20 cellular contexts compared by ENCODE assay signal in the genomic region with DNA sequence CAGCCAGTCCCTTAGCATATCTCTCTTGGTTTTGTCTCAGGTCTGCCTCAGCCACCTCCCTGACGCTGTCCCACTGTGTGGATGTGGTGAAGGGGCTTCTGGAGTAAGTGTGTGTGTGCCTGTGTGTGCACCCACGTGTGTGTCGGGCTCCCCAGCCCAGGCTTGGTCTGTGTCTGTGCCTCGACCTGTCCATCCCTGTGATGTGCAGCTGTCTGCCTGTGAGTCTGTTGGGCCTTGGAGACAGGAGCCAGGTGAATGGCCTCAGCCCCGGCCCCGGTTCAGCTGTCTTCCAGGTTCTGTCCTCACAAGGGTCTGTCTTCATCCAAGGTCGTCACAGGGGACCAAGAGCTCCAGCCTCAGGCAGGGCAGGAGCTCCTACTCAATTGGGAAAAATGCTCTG. TPM values are rescaled to one million over a fixed set of nuclear protein-coding genes. Genes with fewer than 3 reads are reported as not detected.
A peak's percentile ranks its signal among the peaks of the same experiment; 100 is the strongest.
DNase-seq lines count a peak whose midpoint lies in the region; ATAC-seq and TF ChIP-seq lines count a peak whose summit lies in the region.
"Had no signal": no experiment of that assay in that cellular context is flagged by ENCODE, and none has a peak within 500 bp of the region (broad histone marks: within the 10 kb centered on the region; RNA-seq: fewer than 3 reads in every experiment).

No MANE protein-coding gene starts in this region.

- no peaks in the 10 kb centered on the region for H3K9me3 Mint-ChIP-seq in activated naive CD8-positive, alpha-beta T cell (ENCODE audit: low read depth)
- H3K9me3 Mint-ChIP-seq in activated naive CD8-positive, alpha-beta T cell treated with anti-CD3 and anti-CD28 coated beads for 36 hours: no peaks in the 10 kb centered on the region
- H3K9me3 Mint-ChIP-seq in naive B cell: no peaks in the 10 kb centered on the region
- no peaks in the 10 kb centered on the region for H3K9me3 Mint-ChIP-seq in type B pancreatic cell
- H3K9me3 Mint-ChIP-seq: activated T-helper 2 cell treated with anti-CD3 and anti-CD28 coated beads, Interferon-gamma antibody, Interleukin-2, Interleukin-4, amounts not matched to agents 10 μg/mL and 5 μg/mL and 100 μg/mL, durations not matched to agents 14 hours and 24 hours and 36 hours; nephron progenitor cell; T-helper 2 cell treated with Interferon-gamma antibody and Interleukin-4, amounts not matched to agents 5 μg/mL and 100 μg/mL, for 36 hours; WTC11 had no signal

- H3K9ac ChIP-seq in SU-DHL-6 (ENCODE audit: low read length): no peak overlapping the region
- no peak overlapping the region for H3K9ac ChIP-seq in PC-3 (ENCODE audit: low read length)

- H3K79me2 ChIP-seq in SU-DHL-6 (ENCODE audit: insufficient read depth, low read length) (no peaks in the 10 kb centered on the region), PC-3 (ENCODE audit: low read length) (no peaks in the 10 kb centered on the region)

- H2AFZ ChIP-seq in SU-DHL-6 (ENCODE audit: low read depth, low read length, severe bottlenecking) (no peak overlapping the region), PC-3 (ENCODE audit: low read length) (no peak overlapping the region)

- CTCF ChIA-PET in PC-3 (lab: Charles Lee): no interaction called here

- peaks cover 9% of the 10 kb centered on the region for H3K4me1 Mint-ChIP-seq in activated naive CD8-positive, alpha-beta T cell (ENCODE audit: low read depth)
- H3K4me1 Mint-ChIP-seq in activated naive CD8-positive, alpha-beta T cell treated with anti-CD3 and anti-CD28 coated beads for 36 hours: peaks cover 6% of the 10 kb centered on the region
- peaks cover 46 to 55% (median 49%) of the 10 kb centered on the region in 3 donors for H3K4me1 Mint-ChIP-seq in naive B cell
- peaks cover 4% of the 10 kb centered on the region for H3K4me1 Mint-ChIP-seq in type B pancreatic cell (ENCODE audit: unreplicated experiment)

- TF ChIP-seq CTCF in SU-DHL-6 (IDR thresholded peaks at IDR 0.05; ENCODE audit: insufficient read depth, low read length, poor library complexity, severe bottlenecking) (no peak), type B pancreatic cell (conservative IDR thresholded peaks at IDR 0.05) (no peak), PC-3 (conservative IDR thresholded peaks at IDR 0.05; ENCODE audit: low read depth, low read length) (no peak)

- peaks cover 11% of the 10 kb centered on the region for H3K4me1 ChIP-seq in PC-3 (ENCODE audit: insufficient read depth, low read length)
- H3K4me1 ChIP-seq: SJCRH30 had no signal

- H3K36me3 ChIP-seq in SU-DHL-6 (ENCODE audit: low read length) (no peaks in the 10 kb centered on the region), PC-3 (ENCODE audit: low read depth, low read length) (no peaks in the 10 kb centered on the region)
- H3K36me3 ChIP-seq: SJCRH30 had no signal

- H3K9me2 ChIP-seq in SU-DHL-6 (replicated peaks; ENCODE audit: insufficient read depth, low read length) (no peaks in the 10 kb centered on the region), PC-3 (replicated peaks; ENCODE audit: low read length) (no peaks in the 10 kb centered on the region)

- H3K4me2 ChIP-seq in SU-DHL-6 (ENCODE audit: low read depth, low read length, poor library complexity, severe bottlenecking): no peak overlapping the region
- no peak overlapping the region for H3K4me2 ChIP-seq in PC-3 (ENCODE audit: low read length)

- H3K27ac Mint-ChIP-seq in activated naive CD8-positive, alpha-beta T cell: peak overlapping the region; percentile 34
- H3K27ac Mint-ChIP-seq in activated naive CD8-positive, alpha-beta T cell treated with anti-CD3 and anti-CD28 coated beads for 36 hours: no peak overlapping the region
- H3K27ac Mint-ChIP-seq in naive B cell (peak overlapping the region; percentile 92 to 100 (median 98)), type B pancreatic cell (no peak overlapping the region)
- H3K27ac Mint-ChIP-seq: activated T-helper 2 cell treated with anti-CD3 and anti-CD28 coated beads, Interferon-gamma antibody, Interleukin-2, Interleukin-4, amounts not matched to agents 10 μg/mL and 5 μg/mL and 100 μg/mL, durations not matched to agents 14 hours and 24 hours and 36 hours; nephron progenitor cell; T-helper 2 cell treated with Interferon-gamma antibody and Interleukin-4, amounts not matched to agents 5 μg/mL and 100 μg/mL, for 36 hours had no signal

- H4K20me1 ChIP-seq in SU-DHL-6 (ENCODE audit: low read depth, low read length) (no peaks in the 10 kb centered on the region), PC-3 (ENCODE audit: low read length) (no peaks in the 10 kb centered on the region)

- no peaks in the 10 kb centered on the region for H3K27me3 Mint-ChIP-seq in activated naive CD8-positive, alpha-beta T cell
- no peaks in the 10 kb centered on the region for H3K27me3 Mint-ChIP-seq in activated naive CD8-positive, alpha-beta T cell treated with anti-CD3 and anti-CD28 coated beads for 36 hours
- no peaks in the 10 kb centered on the region for H3K27me3 Mint-ChIP-seq in naive B cell
- no peaks in the 10 kb centered on the region for H3K27me3 Mint-ChIP-seq in type B pancreatic cell

- DNase-seq in activated naive CD8-positive, alpha-beta T cell treated with anti-CD3 and anti-CD28 coated beads for 36 hours: no peak
- DNase-seq in naive B cell (no peak), type B pancreatic cell (ENCODE audit: extremely low spot score, unreplicated experiment) (no peak), PC-3 (no peak), HPDE6-E6E7 (ENCODE audit: extremely low spot score) (no peak)
- no peak for DNase-seq in stimulated activated CD4-positive, alpha-beta T cell treated with anti-CD3 and anti-CD28 coated beads, Interleukin-4, amount 100 ng/mL, for 24 hours
- DNase-seq: DND-41, foreskin melanocyte, kidney glomerular epithelial cell, NCI-H1436, NCI-H526, nephron progenitor cell, SJCRH30, spleen had no signal

- H3F3A ChIP-seq in SU-DHL-6 (ENCODE audit: insufficient read depth) (peaks cover 34% of the 10 kb centered on the region), PC-3 (ENCODE audit: low read length, unreplicated experiment) (no peaks in the 10 kb centered on the region)

- BruUV-seq in PC-3 (replicated peaks; lab: Mats Ljungman, UMichigan): no TSS peak

- H3K4me3 ChIP-seq in SU-DHL-6 (ENCODE audit: insufficient read depth, low read length, poor library complexity, severe bottlenecking) (no peak overlapping the region), PC-3 (ENCODE audit: low read length) (no peak overlapping the region)
- H3K4me3 ChIP-seq: adrenal gland, SJCRH30, spleen had no signal

- H3K4me3 Mint-ChIP-seq in activated naive CD8-positive, alpha-beta T cell: no peak overlapping the region
- no peak overlapping the region for H3K4me3 Mint-ChIP-seq in activated naive CD8-positive, alpha-beta T cell treated with anti-CD3 and anti-CD28 coated beads for 36 hours
- H3K4me3 Mint-ChIP-seq in naive B cell (peak overlapping the region in 1 of 8 donors; percentile 12), type B pancreatic cell (peak overlapping the region; percentile 58)
- H3K4me3 Mint-ChIP-seq: T-helper 2 cell treated with Interferon-gamma antibody and Interleukin-4, amounts not matched to agents 5 μg/mL and 100 μg/mL, for 36 hours had no signal

- H3K27me3 ChIP-seq in SU-DHL-6 (ENCODE audit: low read length) (no peaks in the 10 kb centered on the region), PC-3 (ENCODE audit: low read length) (no peaks in the 10 kb centered on the region)
- H3K27me3 ChIP-seq: adrenal gland, SJCRH30, spleen had no signal

- peak overlapping the region; percentile 86 for H3K27ac ChIP-seq in SU-DHL-6 (ENCODE audit: low read depth, low read length)
- H3K27ac ChIP-seq in PC-3 (ENCODE audit: low read length): no peak overlapping the region
- H3K27ac ChIP-seq: SJCRH30 had no signal

- POLR2A ChIA-PET in PC-3 (lab: Charles Lee; ENCODE audit: unreplicated experiment): no interaction called here

- H3K9me3 ChIP-seq in SU-DHL-6 (ENCODE audit: insufficient read depth, low read length) (no peaks in the 10 kb centered on the region), PC-3 (ENCODE audit: low read length) (no peaks in the 10 kb centered on the region)
- H3K9me3 ChIP-seq: adrenal gland, SJCRH30, spleen had no signal

- intact Hi-C loops in PC-3 (cut with micrococcal nuclease): loop anchor here (2.0 kb wide), 1 partner anchor 413 kb away; no protein-coding TSS in a partner anchor

- ATAC-seq in naive B cell (ENCODE audit: low read depth in 2 of 2) (no peak), PC-3 (no peak)
- ATAC-seq: WTC11 had no signal

- H3K36me3 Mint-ChIP-seq in activated naive CD8-positive, alpha-beta T cell: peaks cover 2% of the 10 kb centered on the region
- peaks cover 18% of the 10 kb centered on the region for H3K36me3 Mint-ChIP-seq in activated naive CD8-positive, alpha-beta T cell treated with anti-CD3 and anti-CD28 coated beads for 36 hours
- peaks cover 4 to 5% of the 10 kb centered on the region in 2 donors for H3K36me3 Mint-ChIP-seq in naive B cell
- peaks cover 4% of the 10 kb centered on the region for H3K36me3 Mint-ChIP-seq in type B pancreatic cell
- H3K36me3 Mint-ChIP-seq: WTC11 had no signal

RNA-seq across cellular contexts. Expression of a gene that starts 9.8 kb away (rescaled TPM):
- 10 to 100 TPM; 41.2 to 45.7 TPM for total RNA-seq in activated naive CD8-positive, alpha-beta T cell treated with anti-CD3 and anti-CD28 coated beads for 36 hours
- 10 to 100 TPM; 19.1 to 35.5 (median 21.3) TPM for polyA plus RNA-seq in naive B cell (ENCODE audit: low read depth in 6 of 6)
- total RNA-seq in type B pancreatic cell (ENCODE audit: low replicate concordance) (26.3 and 29.5 TPM in 2 replicates), PC-3 (2014; rRNA removed) (12.2 and 16.2 TPM in 2 replicates)

RNA-seq across cellular contexts. Expression of a gene that starts 30.2 kb away (rescaled TPM):
- total RNA-seq in activated naive CD8-positive, alpha-beta T cell treated with anti-CD3 and anti-CD28 coated beads for 36 hours: 1 to 10 TPM; 6.2 to 6.4 TPM
- 10 to 100 TPM; 24.3 to 39.2 (median 30.7) TPM for polyA plus RNA-seq in naive B cell (ENCODE audit: low read depth in 6 of 6)
- total RNA-seq in type B pancreatic cell (ENCODE audit: low replicate concordance): 170 and 313 TPM in 2 replicates
- 284 and 362 TPM in 2 replicates for total RNA-seq in PC-3 (2014; rRNA removed)

Comparison
In these comparisons a context has a peak if more than half of its experiments do, and no peak if none do; other contexts are left out.
1. H3K27ac Mint-ChIP-seq: peak in activated naive CD8-positive, alpha-beta T cell (single experiment) and naive B cell (6 of 6); none in activated naive CD8-positive, alpha-beta T cell treated with anti-CD3 and anti-CD28 coated beads for 36 hours (single experiment) and type B pancreatic cell (single experiment).
2. RNA of a gene that starts 30.2 kb away (total RNA-seq): 284 to 362 TPM in PC-3 and 170 to 313 TPM in type B pancreatic cell; 6.2 to 6.4 TPM in activated naive CD8-positive, alpha-beta T cell treated with anti-CD3 and anti-CD28 coated beads for 36 hours; every median in the first group is over 10 times any median in the second.